Comparison of ENCODE assay signal across 8 cellular contexts in the genomic region with DNA sequence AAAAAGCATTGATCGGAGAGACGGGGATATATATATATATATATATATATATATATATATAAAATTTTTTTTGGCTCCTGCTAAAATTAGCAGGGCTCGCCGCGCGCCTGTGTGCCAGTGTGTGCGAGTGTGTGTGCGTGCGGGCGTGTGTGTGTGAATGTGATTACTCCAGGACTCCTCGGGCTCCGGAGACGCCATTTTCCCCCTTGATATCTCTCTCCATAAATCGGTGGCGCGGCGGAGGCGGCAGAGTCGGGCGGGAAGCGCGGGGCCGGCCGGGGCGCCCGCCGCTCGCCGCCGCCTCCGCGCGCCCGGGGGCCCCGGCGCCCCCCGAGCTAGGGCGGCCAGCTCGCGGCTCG.
DNase-seq lines count a peak whose midpoint lies in the region; ATAC-seq, FAIRE-seq and TF ChIP-seq lines count a peak whose summit lies in the region.

No MANE protein-coding gene starts in this region.

- ATAC-seq in HG02884 (IDR thresholded peaks at IDR 0.05; ENCODE audit: unreplicated experiment), result no peak

- DNase-seq in DMS 273 treated with DMSO at 0.1 percent for 48 hours (lab: John Stamatoyannopoulos, UW) (peak; percentile 28), HFF-Myc (ENCODE audit: extremely low read depth, low read depth) (no peak), NCI-H82 (lab: John Stamatoyannopoulos, UW) (peak; percentile 66), amniotic epithelial cell (ENCODE audit: low read depth) (peak; percentile 20), hepatic stellate cell (ENCODE audit: low spot score) (peak; percentile 51), retina (peak; percentile 77), HTR-8/SVneo (ENCODE audit: insufficient read length, low spot score) (no peak)

- no peak for TF ChIP-seq CTCF in HFF-Myc (IDR thresholded peaks at IDR 0.05; ENCODE audit: low read depth, low read length, missing control alignments)

- peak overlapping the region; percentile 57 for H3K4me3 ChIP-seq in HFF-Myc (replicated peaks; ENCODE audit: low read depth, low read length)

- FAIRE-seq in HTR-8/SVneo (lab: Jason Lieb, UNC), result no peak

Comparison
In these comparisons a context has a peak if more than half of its experiments do, and no peak if none do; other contexts are left out.
1. DNase-seq: peak in DMS 273 treated with DMSO at 0.1 percent for 48 hours (single experiment), NCI-H82 (single experiment), amniotic epithelial cell (single experiment), hepatic stellate cell (single experiment) and retina (single experiment); none in HFF-Myc (single experiment) and HTR-8/SVneo (single experiment).